ENCODE assay signal across 8 cellular contexts in genomic region chr7:30027915-30028748, GRCh38. TPM values are rescaled to one million over a fixed set of nuclear protein-coding genes. Genes with fewer than 3 reads are reported as not detected.
A peak's percentile ranks its signal among the peaks of the same experiment; 100 is the strongest.
DNase-seq lines count a peak whose midpoint lies in the region; TF ChIP-seq lines count a peak whose summit lies in the region.

PLEKHA8 (plus strand) TSS chr7:30028412; CDS start chr7:30028763, 351 bp downstream.

- H3K4me3 ChIP-seq in NT2/D1 (ENCODE audit: insufficient read length, low read depth) (peak within 1 kb of the TSS; percentile 82), mononuclear cell (ENCODE audit: low read length) (peak within 1 kb of the TSS; percentile 73)

- H3K36me3 ChIP-seq in NT2/D1 (ENCODE audit: insufficient read depth, insufficient read length, low read length) = peaks cover 11% of the 10 kb centered on the region

- H3K4me1 ChIP-seq in NT2/D1 (ENCODE audit: insufficient read depth, insufficient read length) (no peaks in the 10 kb centered on the region), mononuclear cell (ENCODE audit: insufficient read depth, low read length) (peaks cover 29% of the 10 kb centered on the region)

- H3K9ac ChIP-seq in NT2/D1 (ENCODE audit: insufficient read length, low read depth) = peak within 1 kb of the TSS; percentile 84

- TF ChIP-seq CTCF in GM20000 (IDR thresholded peaks at IDR 0.05; ENCODE audit: extremely low read depth, missing control alignments) = no peak

- in situ Hi-C loops in Caki2 (cut with HindIII; ENCODE audit: low pct_unique_long_range_greater_than_20kb, low sequenced_read_pairs) = no loop called here

- H3K9me3 ChIP-seq in NT2/D1 (ENCODE audit: insufficient read depth, low read length) (no peaks in the 10 kb centered on the region), mononuclear cell (ENCODE audit: low read depth, low read length) (no peaks in the 10 kb centered on the region)

- DNase-seq in Caki2 (ENCODE audit: low read depth) (peak; percentile 92), GM20000 (ENCODE audit: low spot score) (peak; percentile 93), HS-5 (ENCODE audit: low read depth) (peak; percentile 71), NT2/D1 (ENCODE audit: low read depth, low spot score) (peak; percentile 94), activated T-cell treated with anti-CD3 and anti-CD28 coated beads for 1 hour (ENCODE audit: low read depth) (peak; percentile 85), epidermal melanocyte (ENCODE audit: insufficient read length, low spot score) (peak; percentile 70)
- peak; percentile 75 to 80 for DNase-seq in stimulated activated CD8-positive, alpha-beta memory T cell treated with anti-CD3 and anti-CD28 coated beads, Interleukin-2, amount 100 ng/mL, for 1 hour (ENCODE audit: low read depth in 2 of 2)

- H3K27me3 ChIP-seq in NT2/D1 (ENCODE audit: insufficient read depth, insufficient read length) (no peaks in the 10 kb centered on the region), mononuclear cell (ENCODE audit: insufficient read depth, low read length) (no peaks in the 10 kb centered on the region)

RNA-seq across cellular contexts. Expression of gene PLEKHA8, which starts in this region (rescaled TPM):
- 6.3 and 19.3 TPM in 2 replicates for total RNA-seq in Caki2 (2014; rRNA removed; shearing (Covaris generic); ENCODE audit: low replicate concordance)
- 5.2 TPM for total RNA-seq in mononuclear cell

Comparison
In these comparisons a context has a peak if more than half of its experiments do, and no peak if none do; other contexts are left out.
1. Peak in every context shown above with its lines: DNase-seq and H3K4me3 ChIP-seq.